In the genomic region with DNA sequence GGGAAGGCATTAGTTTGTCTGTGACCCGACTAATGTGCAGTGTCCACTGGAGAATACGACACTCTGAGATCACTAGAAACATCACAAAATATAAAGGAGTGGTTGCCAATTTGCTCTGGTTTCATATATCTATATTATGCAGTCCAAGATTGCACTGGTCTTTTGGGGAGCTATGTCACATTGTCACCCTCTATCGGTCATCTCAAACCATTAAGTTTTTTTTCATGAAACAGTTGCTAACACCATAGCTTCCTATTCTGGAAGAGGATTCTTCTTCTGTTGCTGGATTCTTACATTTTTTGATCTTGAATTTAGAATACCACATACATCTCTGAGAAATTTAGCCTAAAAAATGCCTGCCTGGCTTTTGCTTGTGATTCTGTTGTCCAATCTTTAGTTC, we compare ENCODE assay signal across 15 cellular contexts.
DNase-seq lines count a peak whose midpoint lies in the region; ATAC-seq and TF ChIP-seq lines count a peak whose summit lies in the region.
"Had no signal": no experiment of that assay in that cellular context is flagged by ENCODE, and none has a peak within 500 bp of the region (broad histone marks: within the 10 kb centered on the region; RNA-seq: fewer than 3 reads in every experiment).

No MANE protein-coding gene starts in this region.

- H3K27me3 Mint-ChIP-seq in activated CD8-positive, alpha-beta T cell treated with anti-CD3 and anti-CD28 coated beads, Interleukin-2, amount 10 ng/mL, durations not matched to agents 7 days and 5 days (ENCODE audit: low read depth), result peaks cover 14% of the 10 kb centered on the region

- H3K4me1 ChIP-seq in cardiac muscle cell (ENCODE audit: low read depth), result peaks cover 13% of the 10 kb centered on the region
- peaks cover 0 to 13% (median 0%) of the 10 kb centered on the region in 12 donors for H3K4me1 ChIP-seq in heart left ventricle
- peaks cover 10% of the 10 kb centered on the region for H3K4me1 ChIP-seq in upper lobe of right lung
- H3K4me1 ChIP-seq in sigmoid colon, result peaks cover 0 to 27% (median 25%) of the 10 kb centered on the region in 4 donors

- no peaks in the 10 kb centered on the region for H3K36me3 Mint-ChIP-seq in activated CD8-positive, alpha-beta T cell treated with anti-CD3 and anti-CD28 coated beads, Interleukin-2, amount 10 ng/mL, durations not matched to agents 7 days and 5 days (ENCODE audit: low read depth)
- H3K36me3 Mint-ChIP-seq: activated naive CD4-positive, alpha-beta T cell treated with anti-CD3 and anti-CD28 coated beads, Interleukin-2, amount 50 U/mL, for 72 hours; naive thymus-derived CD4-positive, alpha-beta T cell had no signal

- ATAC-seq in heart left ventricle, result no peak
- ATAC-seq in upper lobe of right lung, result no peak
- no peak for ATAC-seq in activated CD8-positive, alpha-beta T cell treated with anti-CD3 and anti-CD28 coated beads, Interleukin-2, amount 10 ng/mL, durations not matched to agents 7 days and 5 days
- ATAC-seq: activated naive CD4-positive, alpha-beta T cell treated with anti-CD3 and anti-CD28 coated beads, Interleukin-2, amount 50 U/mL, for 72 hours; naive thymus-derived CD4-positive, alpha-beta T cell had no signal

- peak in 1 of 2 donors; percentile 21 for DNase-seq in cardiac muscle cell (ENCODE audit: low read depth in 1 of 2, low spot score in 1 of 2)
- no peak for DNase-seq in heart left ventricle
- peak; percentile 71 for DNase-seq in NCI-H748 (lab: John Stamatoyannopoulos, UW; ENCODE audit: unreplicated experiment)
- DNase-seq in choroid plexus epithelial cell (ENCODE audit: low read depth), result peak; percentile 31
- no peak for DNase-seq in upper lobe of right lung
- no peak for DNase-seq in NCI-H1436 (lab: John Stamatoyannopoulos, UW)
- DNase-seq in sigmoid colon, result no peak
- no peak for DNase-seq in activated CD8-positive, alpha-beta T cell treated with anti-CD3 and anti-CD28 coated beads, Interleukin-2, amount 10 ng/mL, durations not matched to agents 7 days and 5 days
- DNase-seq: EL; foreskin melanocyte; naive thymus-derived CD4-positive, alpha-beta T cell; NCI-H1105 treated with DMSO at 0.1 percent for 48 hours; T-helper 1 cell; trophoblast cell had no signal

- H3K4me3 Mint-ChIP-seq in activated CD8-positive, alpha-beta T cell treated with anti-CD3 and anti-CD28 coated beads, Interleukin-2, amount 10 ng/mL, durations not matched to agents 7 days and 5 days, result no peak overlapping the region
- H3K4me3 Mint-ChIP-seq: naive thymus-derived CD4-positive, alpha-beta T cell had no signal

- H3K4me1 Mint-ChIP-seq in activated CD8-positive, alpha-beta T cell treated with anti-CD3 and anti-CD28 coated beads, Interleukin-2, amount 10 ng/mL, durations not matched to agents 7 days and 5 days (ENCODE audit: low read depth), result no peaks in the 10 kb centered on the region
- H3K4me1 Mint-ChIP-seq: naive thymus-derived CD4-positive, alpha-beta T cell had no signal

- no peak overlapping the region for H3K27ac Mint-ChIP-seq in activated CD8-positive, alpha-beta T cell treated with anti-CD3 and anti-CD28 coated beads, Interleukin-2, amount 10 ng/mL, durations not matched to agents 7 days and 5 days
- H3K27ac Mint-ChIP-seq: activated naive CD4-positive, alpha-beta T cell treated with anti-CD3 and anti-CD28 coated beads, Interleukin-2, amount 50 U/mL, for 72 hours; naive thymus-derived CD4-positive, alpha-beta T cell had no signal

- no peaks in the 10 kb centered on the region for H3K27me3 ChIP-seq in cardiac muscle cell
- H3K27me3 ChIP-seq in heart left ventricle, result peaks cover 0 to 2% (median 0%) of the 10 kb centered on the region in 9 donors
- no peaks in the 10 kb centered on the region for H3K27me3 ChIP-seq in upper lobe of right lung
- H3K27me3 ChIP-seq in sigmoid colon, result no peaks in the 10 kb centered on the region

- H3K9me3 Mint-ChIP-seq in activated CD8-positive, alpha-beta T cell treated with anti-CD3 and anti-CD28 coated beads, Interleukin-2, amount 10 ng/mL, durations not matched to agents 7 days and 5 days (ENCODE audit: insufficient read depth), result no peaks in the 10 kb centered on the region
- H3K9me3 Mint-ChIP-seq: activated naive CD4-positive, alpha-beta T cell treated with anti-CD3 and anti-CD28 coated beads, Interleukin-2, amount 50 U/mL, for 72 hours; naive thymus-derived CD4-positive, alpha-beta T cell had no signal

- WGBS in heart left ventricle, 4 donors, result 79 to 93% (median 85%) methylated on average over 3 of the region's 3 CpGs
- WGBS in sigmoid colon, 2 donors, result 63 to 92% methylated on average over 3 of the region's 3 CpGs

- no peak for TF ChIP-seq POLR2A in heart left ventricle (IDR thresholded peaks at IDR 0.05)
- TF ChIP-seq POLR2A in sigmoid colon (IDR thresholded peaks at IDR 0.05), result no peak

- TF ChIP-seq EP300 in sigmoid colon (IDR thresholded peaks at IDR 0.05), result no peak

- TF ChIP-seq CTCF in cardiac muscle cell (IDR thresholded peaks at IDR 0.05; ENCODE audit: low read depth, low read length), result peak; percentile 21
- TF ChIP-seq CTCF in heart left ventricle (IDR thresholded peaks at IDR 0.05), result peak in 4 of 12 donors; percentile 12 to 32 (median 26)
- no peak for TF ChIP-seq CTCF in choroid plexus epithelial cell (conservative IDR thresholded peaks at IDR 0.05; ENCODE audit: low read depth, low read length)
- TF ChIP-seq CTCF in upper lobe of right lung (IDR thresholded peaks at IDR 0.05), result peak; percentile 7
- TF ChIP-seq CTCF in sigmoid colon (IDR thresholded peaks at IDR 0.05), result peak in 1 of 4 experiments; percentile 10

- CTCF ChIA-PET in activated CD8-positive, alpha-beta T cell treated with anti-CD3 and anti-CD28 coated beads, Interleukin-2, amount 10 ng/mL, durations not matched to agents 7 days and 5 days (lab: Charles Lee), result interaction anchor here (0.6 to 2.1 kb wide), 4 partner anchors 16 to 389 kb away, joined by 3 to 5 read pairs (median 4); no protein-coding TSS in a partner anchor

- no peak overlapping the region for H3K27ac ChIP-seq in cardiac muscle cell
- no peak overlapping the region for H3K27ac ChIP-seq in heart left ventricle
- H3K27ac ChIP-seq in upper lobe of right lung, result no peak overlapping the region
- H3K27ac ChIP-seq in sigmoid colon, result no peak overlapping the region

- H3K9me3 ChIP-seq in cardiac muscle cell (ENCODE audit: low read depth) (no peaks in the 10 kb centered on the region), heart left ventricle (no peaks in the 10 kb centered on the region), upper lobe of right lung (no peaks in the 10 kb centered on the region), sigmoid colon (no peaks in the 10 kb centered on the region)

- H3K36me3 ChIP-seq in cardiac muscle cell, result no peaks in the 10 kb centered on the region
- no peaks in the 10 kb centered on the region for H3K36me3 ChIP-seq in heart left ventricle
- no peaks in the 10 kb centered on the region for H3K36me3 ChIP-seq in upper lobe of right lung
- H3K36me3 ChIP-seq in sigmoid colon, result no peaks in the 10 kb centered on the region

- POLR2A ChIA-PET in activated CD8-positive, alpha-beta T cell treated with anti-CD3 and anti-CD28 coated beads, Interleukin-2, amount 10 ng/mL, durations not matched to agents 7 days and 5 days (lab: Charles Lee), result no interaction called here

- no peak overlapping the region for H3K4me3 ChIP-seq in cardiac muscle cell
- H3K4me3 ChIP-seq in heart left ventricle, result no peak overlapping the region
- no peak overlapping the region for H3K4me3 ChIP-seq in choroid plexus epithelial cell (ENCODE audit: low read depth, low read length)
- no peak overlapping the region for H3K4me3 ChIP-seq in upper lobe of right lung
- H3K4me3 ChIP-seq in sigmoid colon, result no peak overlapping the region

- intact Hi-C loops in heart left ventricle (cut with DNase I) (loop anchor here in 8 of 10 donors (2.0 to 5.0 kb wide), 6 partner anchors 94 to 390 kb away; no protein-coding TSS in a partner anchor), upper lobe of right lung (cut with DNase I) (loop anchor here (5.0 kb wide), 1 partner anchor 389 kb away; no protein-coding TSS in a partner anchor), sigmoid colon (cut with DNase I) (loop anchor here (5.0 kb wide), 1 partner anchor 141 kb away; no protein-coding TSS in a partner anchor)

Comparison
In these comparisons a context has a peak if more than half of its experiments do, and no peak if none do; other contexts are left out.
1. DNase-seq: peak in NCI-H748 (single experiment) and choroid plexus epithelial cell (single experiment); none in heart left ventricle (0 of 5), upper lobe of right lung (single experiment), NCI-H1436 (single experiment), sigmoid colon (single experiment) and activated CD8-positive, alpha-beta T cell treated with anti-CD3 and anti-CD28 coated beads, Interleukin-2, amount 10 ng/mL, durations not matched to agents 7 days and 5 days (single experiment).